Comparison of ENCODE assay signal across 8 cellular contexts in the genomic region with DNA sequence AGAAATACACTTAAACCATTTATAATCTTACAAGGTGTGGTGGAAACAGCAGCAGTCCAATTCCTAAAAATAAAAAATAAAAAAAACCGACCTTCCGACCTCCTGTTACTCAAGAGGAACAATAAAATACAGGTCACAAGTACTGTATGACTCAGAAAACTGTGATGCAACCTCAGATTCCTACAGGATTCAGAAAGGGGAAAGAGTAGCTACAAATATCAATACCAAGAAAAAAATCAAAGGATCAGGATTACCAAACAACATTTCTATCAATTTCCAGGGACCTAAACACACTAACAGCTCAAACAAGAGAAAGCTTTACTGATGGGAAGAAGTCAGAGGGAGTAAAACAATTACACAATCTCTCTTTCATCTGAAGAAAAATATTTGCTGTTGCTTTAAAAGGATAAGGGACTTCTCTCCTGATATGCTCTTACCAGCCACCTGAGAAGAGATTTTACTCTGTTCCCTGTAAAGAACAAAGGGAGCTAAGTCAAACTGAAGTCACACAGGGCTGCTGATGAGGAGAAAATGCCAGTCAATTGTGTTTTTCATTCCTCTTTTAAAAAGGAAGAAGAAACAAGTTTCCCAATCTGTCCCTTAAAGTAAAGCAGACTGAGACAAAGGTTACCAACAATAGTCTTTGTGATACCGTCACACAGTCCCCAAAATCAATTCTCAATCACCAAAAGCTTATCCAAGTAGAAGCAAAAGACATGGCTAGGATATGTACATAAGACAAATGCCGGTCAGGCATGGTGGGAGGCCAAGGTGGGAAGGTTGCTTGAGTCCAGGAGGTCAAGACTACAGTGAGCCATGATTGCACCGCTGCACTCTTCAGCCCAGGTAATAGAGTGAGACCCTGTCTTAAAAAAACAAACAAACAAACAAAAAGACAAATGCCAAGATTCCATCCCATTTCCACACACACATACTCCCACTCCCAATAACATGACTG. TPM values are rescaled to one million over a fixed set of nuclear protein-coding genes. Genes with fewer than 3 reads are reported as not detected.
A peak's percentile ranks its signal among the peaks of the same experiment; 100 is the strongest.
DNase-seq lines count a peak whose midpoint lies in the region; FAIRE-seq and TF ChIP-seq lines count a peak whose summit lies in the region.

No MANE protein-coding gene starts in this region.

- no peak for TF ChIP-seq CTCF in AG09309 (IDR thresholded peaks at IDR 0.05; ENCODE audit: control insufficient read depth, insufficient read depth, low read depth, low read length, missing control alignments)
- no peak for TF ChIP-seq CTCF in astrocyte (IDR thresholded peaks at IDR 0.05; ENCODE audit: insufficient read depth, low read depth, low read length)
- no peak for TF ChIP-seq CTCF in thyroid gland (IDR thresholded peaks at IDR 0.05)

- DNase-seq in AG09309 (ENCODE audit: low read depth): peak; percentile 57
- DNase-seq in HT1080 (ENCODE audit: low read depth): peak; percentile 87
- peak; percentile 81 for DNase-seq in astrocyte (ENCODE audit: low read depth)
- peak; percentile 42 to 53 for DNase-seq in thyroid gland
- DNase-seq in retina: no peak
- no peak for DNase-seq in activated CD4-positive, alpha-beta T cell treated with anti-CD3 and anti-CD28 coated beads, Interleukin-2, amount 50 U/mL, for 48 hours
- no peak for DNase-seq in NAMALWA (ENCODE audit: low spot score)

- H3K36me3 ChIP-seq in astrocyte (ENCODE audit: insufficient read depth, low read length): no peaks in the 10 kb centered on the region
- H3K36me3 ChIP-seq in thyroid gland: no peaks in the 10 kb centered on the region

- H3K79me2 ChIP-seq in astrocyte (ENCODE audit: insufficient read depth, low read length): peaks cover 76% of the 10 kb centered on the region

- H3K9me3 ChIP-seq in astrocyte (ENCODE audit: insufficient read depth, low read depth, low read length): no peaks in the 10 kb centered on the region
- no peaks in the 10 kb centered on the region for H3K9me3 ChIP-seq in thyroid gland

- H3K9ac ChIP-seq in astrocyte (ENCODE audit: low read length): peak overlapping the region; percentile 54

- H3K4me1 ChIP-seq in astrocyte (ENCODE audit: insufficient read depth, low read length) (peaks cover 27% of the 10 kb centered on the region), thyroid gland (peaks cover 22 to 29% of the 10 kb centered on the region in 2 donors)

- peaks cover 63% of the 10 kb centered on the region for H4K20me1 ChIP-seq in astrocyte (ENCODE audit: insufficient read depth, low read length)

- H3K4me1 Mint-ChIP-seq in astrocyte (ENCODE audit: low read depth, unreplicated experiment): peaks cover 17% of the 10 kb centered on the region

- 58 to 64% methylated on average over 5 of the region's 5 CpGs for WGBS in thyroid gland, 2 donors

- FAIRE-seq in astrocyte (lab: Jason Lieb, UNC) (no peak), islet of Langerhans (lab: Jason Lieb, UNC) (peak; percentile 41)

- H3K27ac Mint-ChIP-seq in astrocyte (ENCODE audit: unreplicated experiment): peak overlapping the region; percentile 51

- TF ChIP-seq POLR2A in thyroid gland (IDR thresholded peaks at IDR 0.05): no peak

- H3K9me3 Mint-ChIP-seq in astrocyte (ENCODE audit: unreplicated experiment): no peaks in the 10 kb centered on the region

- H3K4me3 ChIP-seq in AG09309 (ENCODE audit: control insufficient read depth, low read depth, low read length): no peak overlapping the region
- H3K4me3 ChIP-seq in astrocyte (ENCODE audit: insufficient read depth, low read depth, low read length): no peak overlapping the region
- no peak overlapping the region for H3K4me3 ChIP-seq in thyroid gland (replicated peaks in 1 of 3)

- no peaks in the 10 kb centered on the region for H3K36me3 Mint-ChIP-seq in astrocyte (ENCODE audit: low read depth, unreplicated experiment)

- H3K27me3 Mint-ChIP-seq in astrocyte (ENCODE audit: low read depth, unreplicated experiment): no peaks in the 10 kb centered on the region

- intact Hi-C loops in thyroid gland (cut with DNase I): no loop called here

- H3K4me2 ChIP-seq in astrocyte (ENCODE audit: low read length): peak overlapping the region; percentile 68

- H3K27ac ChIP-seq in astrocyte (ENCODE audit: low read depth, low read length) (peak overlapping the region; percentile 54), thyroid gland (peak overlapping the region; percentile 44 to 82 (median 80))

- H2AFZ ChIP-seq in astrocyte (ENCODE audit: low read depth, low read length): no peak overlapping the region

- H3K27me3 ChIP-seq in astrocyte (ENCODE audit: insufficient read depth, low read length): no peaks in the 10 kb centered on the region
- no peaks in the 10 kb centered on the region for H3K27me3 ChIP-seq in thyroid gland

- H3K4me3 Mint-ChIP-seq in astrocyte (ENCODE audit: unreplicated experiment): no peak overlapping the region

RNA-seq across cellular contexts. Expression of gene AMBRA1, which starts 39.3 kb away (rescaled TPM):
- 15.3 and 17.2 TPM in 2 replicates for total RNA-seq in HT1080 (2014; rRNA removed; shearing (Covaris generic))
- polyA plus RNA-seq in HT1080 (2015; cell fraction: cytosol; rRNA removed): 9.2 and 12.1 TPM in 2 replicates
- 20.5 and 27.2 TPM in 2 replicates for polyA plus RNA-seq in HT1080 (2015; cell fraction: nucleus; rRNA removed)
- 29.0 and 29.4 TPM in 2 replicates for total RNA-seq in astrocyte
- total RNA-seq in thyroid gland: 10 to 100 TPM; 36.0 to 59.2 (median 51.9) TPM

Comparison
In these comparisons a context has a peak if more than half of its experiments do, and no peak if none do; other contexts are left out.
1. DNase-seq: peak in AG09309 (single experiment), HT1080 (single experiment), astrocyte (single experiment) and thyroid gland (2 of 2); none in retina (single experiment), activated CD4-positive, alpha-beta T cell treated with anti-CD3 and anti-CD28 coated beads, Interleukin-2, amount 50 U/mL, for 48 hours (0 of 2) and NAMALWA (single experiment).